8 cellular contexts compared by ENCODE assay signal in the genomic region with DNA sequence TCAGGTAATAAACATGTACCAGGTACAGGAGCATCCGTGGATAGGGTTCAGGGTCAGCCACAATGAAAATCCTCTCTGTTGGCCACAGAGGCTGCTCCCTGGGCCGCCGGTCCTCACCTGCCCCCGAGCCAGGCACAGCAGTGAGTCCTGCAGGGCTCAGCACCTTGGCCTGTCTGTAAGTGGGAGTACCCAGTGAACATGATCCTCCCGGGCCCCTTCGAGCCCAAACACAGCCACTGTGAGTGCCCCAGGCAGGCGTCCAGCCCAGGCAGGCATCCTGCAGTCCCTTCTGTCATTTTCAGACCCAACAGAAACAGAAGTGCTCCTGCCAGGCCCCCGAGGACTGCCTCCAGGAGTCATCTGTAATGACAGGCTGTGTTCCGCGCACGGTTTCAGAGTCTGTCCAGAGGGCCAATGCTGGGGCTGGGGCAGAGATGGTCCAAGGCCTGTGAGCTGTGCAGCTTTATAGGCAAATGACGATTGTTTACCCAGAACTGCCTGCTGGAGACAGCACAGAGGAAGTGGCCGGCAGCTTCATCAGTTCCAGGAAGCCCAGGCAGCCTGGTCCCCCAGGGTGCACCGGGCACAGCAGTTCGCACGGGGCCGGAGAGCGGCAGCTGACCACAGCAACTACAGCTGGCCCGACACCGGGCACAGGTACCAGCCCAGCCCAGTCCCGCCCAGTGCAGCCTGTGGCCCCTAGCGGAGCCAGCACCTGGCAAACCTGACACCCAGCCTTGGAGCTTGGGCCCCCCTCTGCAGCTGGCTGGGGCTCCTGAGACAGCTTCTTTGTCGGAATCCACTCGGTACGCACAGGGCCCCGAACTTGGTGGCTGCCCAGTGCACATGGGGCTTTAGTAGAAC. TPM values are rescaled to one million over a fixed set of nuclear protein-coding genes. Genes with fewer than 3 reads are reported as not detected.
DNase-seq lines count a peak whose midpoint lies in the region; ATAC-seq and TF ChIP-seq lines count a peak whose summit lies in the region.

No MANE protein-coding gene starts in this region.

- peaks cover 71% of the 10 kb centered on the region for H4K20me1 ChIP-seq in PC-9 (ENCODE audit: insufficient read depth)

- ATAC-seq in mucosa of descending colon, result peak; percentile 82
- no peak for ATAC-seq in GM19463 (IDR thresholded peaks at IDR 0.05; ENCODE audit: unreplicated experiment)
- no peak for ATAC-seq in GM21529 (IDR thresholded peaks at IDR 0.05; ENCODE audit: unreplicated experiment)
- ATAC-seq in HG03196 (IDR thresholded peaks at IDR 0.05; ENCODE audit: unreplicated experiment), result no peak

- peaks cover 90% of the 10 kb centered on the region for H3K4me1 Mint-ChIP-seq in chondrocyte (ENCODE audit: low read depth)

- no peaks in the 10 kb centered on the region for H3K9me3 Mint-ChIP-seq in chondrocyte (ENCODE audit: low read depth)

- CTCF ChIA-PET in PC-9 (lab: Charles Lee), result interaction anchor here (0.5 to 0.6 kb wide), 2 partner anchors 20 to 94 kb away, joined by 5 to 7 read pairs; no protein-coding TSS in a partner anchor

- no peaks in the 10 kb centered on the region for H3K27me3 ChIP-seq in PC-9 (ENCODE audit: insufficient read depth, low read depth)

- POLR2A ChIA-PET in PC-9 (lab: Charles Lee; ENCODE audit: unreplicated experiment), result no interaction called here

- H3K27ac ChIP-seq in PC-9, result no peak overlapping the region

- H3K4me2 ChIP-seq in PC-9, result peak overlapping the region; percentile 86; the same call in 1 of the 2 replicates

- no peaks in the 10 kb centered on the region for H3K27me3 Mint-ChIP-seq in chondrocyte (ENCODE audit: low read depth)

- no peak overlapping the region for H2AFZ ChIP-seq in PC-9

- H3F3A ChIP-seq in PC-9 (ENCODE audit: insufficient read depth, low read depth), result peaks cover 40% of the 10 kb centered on the region; the same call in 1 of the 2 replicates

- peaks cover 58% of the 10 kb centered on the region for H3K4me1 ChIP-seq in PC-9 (replicated peaks; ENCODE audit: insufficient read depth)
- H3K4me1 ChIP-seq in mucosa of descending colon (ENCODE audit: low read depth), result peaks cover 17% of the 10 kb centered on the region

- no TSS peak for BruUV-seq in PC-9 (replicated peaks; lab: Mats Ljungman, UMichigan)

- no peaks in the 10 kb centered on the region for H3K9me2 ChIP-seq in PC-9 (ENCODE audit: insufficient read depth)

- intact Hi-C loops in PC-9 (cut with micrococcal nuclease; ENCODE audit: unreplicated experiment) (loop anchor here (2.0 to 10.0 kb wide), 2 partner anchors 49 to 599 kb away; a partner anchor contains a TSS), mucosa of descending colon (cut with DNase I, micrococcal nuclease) (no loop called here)

- DNase-seq in EH (ENCODE audit: low read depth), result peak; percentile 85
- peak in 1 of 2 experiments; percentile 81 for DNase-seq in PC-9
- DNase-seq in chondrocyte (ENCODE audit: low spot score), result peak; percentile 87
- DNase-seq in mucosa of descending colon, result peak; percentile 70 to 90 (median 77)
- no peak for DNase-seq in NCI-H1930 (lab: John Stamatoyannopoulos, UW)

- H3K9me3 ChIP-seq in PC-9 (ENCODE audit: insufficient read depth, low read depth) (no peaks in the 10 kb centered on the region), mucosa of descending colon (no peaks in the 10 kb centered on the region)

- no peak for TF ChIP-seq CTCF in PC-9 (conservative IDR thresholded peaks at IDR 0.05)
- TF ChIP-seq CTCF in chondrocyte (IDR thresholded peaks at IDR 0.05), result no peak
- TF ChIP-seq CTCF in mucosa of descending colon (IDR thresholded peaks at IDR 0.05), result no peak

- H3K79me2 ChIP-seq in PC-9 (ENCODE audit: low read depth), result peaks cover 87% of the 10 kb centered on the region

- peaks cover 10% of the 10 kb centered on the region for H3K36me3 Mint-ChIP-seq in chondrocyte (ENCODE audit: low read depth)

- H3K36me3 ChIP-seq in PC-9 (ENCODE audit: low read depth), result peaks cover 26% of the 10 kb centered on the region
- no peaks in the 10 kb centered on the region for H3K36me3 ChIP-seq in mucosa of descending colon (ENCODE audit: low read depth)

- H3K27ac Mint-ChIP-seq in chondrocyte (ENCODE audit: unreplicated experiment), result peak overlapping the region; percentile 97

- H3K4me3 Mint-ChIP-seq in chondrocyte (ENCODE audit: unreplicated experiment), result peak overlapping the region; percentile 63

- H3K4me3 ChIP-seq in PC-9 (no peak overlapping the region), mucosa of descending colon (no peak overlapping the region)

RNA-seq across cellular contexts. Expression of a gene that starts 13.2 kb away (rescaled TPM):
- total RNA-seq in PC-9 (2021) (357 and 496 TPM in 2 replicates), chondrocyte (53.6 to 249 TPM (median 248 TPM) in 3 replicates), mucosa of descending colon (10 to 100 TPM in 1 of 3 donors, 1 to 10 TPM in 2; 1.9 to 13.7 (median 8.1) TPM)

Comparison
In these comparisons a context has a peak if more than half of its experiments do, and no peak if none do; other contexts are left out.
1. DNase-seq: peak in EH (single experiment), chondrocyte (single experiment) and mucosa of descending colon (3 of 3); none in NCI-H1930 (0 of 2).